ENCODE assay signal across 12 cellular contexts in genomic region chr17:47276444-47276843, GRCh38. TPM values are rescaled to one million over a fixed set of nuclear protein-coding genes. Genes with fewer than 3 reads are reported as not detected.
A peak's percentile ranks its signal among the peaks of the same experiment; 100 is the strongest.
DNase-seq lines count a peak whose midpoint lies in the region; ATAC-seq and TF ChIP-seq lines count a peak whose summit lies in the region.
"Had no signal": no experiment of that assay in that cellular context is flagged by ENCODE, and none has a peak within 500 bp of the region (broad histone marks: within the 10 kb centered on the region; RNA-seq: fewer than 3 reads in every experiment).

No MANE protein-coding gene starts in this region.

- no peaks in the 10 kb centered on the region for H3K36me3 ChIP-seq in ACC112 (ENCODE audit: insufficient read depth, low read length)
- H3K36me3 ChIP-seq in hepatocyte (replicated peaks; ENCODE audit: insufficient read depth, low read depth) = no peaks in the 10 kb centered on the region
- H3K36me3 ChIP-seq in sigmoid colon = no peaks in the 10 kb centered on the region

- H2AFZ ChIP-seq in ACC112 (ENCODE audit: low read length, unreplicated experiment) (no peak overlapping the region), hepatocyte (no peak overlapping the region)

- TF ChIP-seq CTCF in hepatocyte (IDR thresholded peaks at IDR 0.05; ENCODE audit: poor library complexity) (no peak), sigmoid colon (IDR thresholded peaks at IDR 0.05) (no peak)

- no peak overlapping the region for H3K4me2 ChIP-seq in hepatocyte

- no peaks in the 10 kb centered on the region for H3K27me3 ChIP-seq in ACC112 (ENCODE audit: insufficient read depth, low read length)
- no peaks in the 10 kb centered on the region for H3K27me3 ChIP-seq in hepatocyte
- H3K27me3 ChIP-seq in sigmoid colon = no peaks in the 10 kb centered on the region

- H3K4me1 ChIP-seq in ACC112 (ENCODE audit: control insufficient read depth, insufficient read depth, low read length, unreplicated experiment) (peaks cover 66% of the 10 kb centered on the region), hepatocyte (ENCODE audit: insufficient read depth) (peaks cover 32% of the 10 kb centered on the region), sigmoid colon (peaks cover 0 to 80% (median 71%) of the 10 kb centered on the region in 4 donors)

- no peak overlapping the region for H3K4me3 ChIP-seq in ACC112 (ENCODE audit: low read depth, low read length)
- no peak overlapping the region for H3K4me3 ChIP-seq in hepatocyte
- H3K4me3 ChIP-seq in sigmoid colon = no peak overlapping the region

- no peak for TF ChIP-seq EP300 in sigmoid colon (IDR thresholded peaks at IDR 0.05)

- DNase-seq in NCI-H526 treated with DMSO at 0.1 percent for 48 hours (lab: John Stamatoyannopoulos, UW) = peak; percentile 56
- DNase-seq in hepatocyte (ENCODE audit: low spot score) = no peak
- DNase-seq in sigmoid colon = no peak
- no peak for DNase-seq in amniotic stem cell (lab: John Stamatoyannopoulos, UW)
- no peak for DNase-seq in posterior cingulate gyrus
- DNase-seq: AML-193; central memory CD4-positive, alpha-beta T cell; OCI-M1 had no signal

- H3K9me2 ChIP-seq in hepatocyte (replicated peaks; ENCODE audit: insufficient read depth) = no peaks in the 10 kb centered on the region

- WGBS in hepatocyte (ENCODE audit: low lambda C conversion rate, missing lambda C conversion rate) = 96% methylated on average over 3 of the region's 3 CpGs
- 56 to 77% methylated on average over 3 of the region's 3 CpGs for WGBS in sigmoid colon, 2 donors

- ATAC-seq in GM21528 (IDR thresholded peaks at IDR 0.05; ENCODE audit: low FRiP score, unreplicated experiment) (no peak), HG03108 (IDR thresholded peaks at IDR 0.05; ENCODE audit: unreplicated experiment) (no peak)

- intact Hi-C loops in sigmoid colon (cut with DNase I) (no loop called here), posterior cingulate gyrus (cut with DNase I) (no loop called here)

- H3K9me3 ChIP-seq in hepatocyte (ENCODE audit: low read depth) (no peaks in the 10 kb centered on the region), sigmoid colon (no peaks in the 10 kb centered on the region)

- no peak for TF ChIP-seq POLR2A in sigmoid colon (IDR thresholded peaks at IDR 0.05)

- no peaks in the 10 kb centered on the region for H4K20me1 ChIP-seq in hepatocyte (ENCODE audit: insufficient read depth, poor library complexity, severe bottlenecking)

- no peaks in the 10 kb centered on the region for H3K79me2 ChIP-seq in ACC112 (ENCODE audit: control insufficient read depth, insufficient read depth, low read length, unreplicated experiment)
- H3K79me2 ChIP-seq in hepatocyte = no peaks in the 10 kb centered on the region

- H3K27ac ChIP-seq in ACC112 (ENCODE audit: low read depth, low read length) (peak overlapping the region; percentile 99; the same call in 1 of the 2 replicates), hepatocyte (peak overlapping the region; percentile 88), sigmoid colon (peak overlapping the region; percentile 86 to 92 (median 88))

RNA-seq across cellular contexts. Expression of gene ITGB3, which starts 22.8 kb away (rescaled TPM):
- total RNA-seq in hepatocyte (1.4 TPM in 2 replicates), sigmoid colon (10 to 100 TPM; 28.5 to 62.7 (median 40.1) TPM)
- polyA plus RNA-seq in hepatocyte (0.66 and 0.95 TPM in 2 replicates), sigmoid colon (1 to 10 TPM in 2 of 3 donors, under 1 TPM in 1; 0.69 to 3.4 (median 1.8) TPM)
- total RNA-seq: G401 had no signal

RNA-seq across cellular contexts. Expression of gene EFCAB13, which starts 47.3 kb away (rescaled TPM):
- total RNA-seq in hepatocyte (3.1 and 7.9 TPM in 2 replicates), sigmoid colon (10 to 100 TPM in 3 of 4 donors, 1 to 10 TPM in 1; 8.7 to 16.3 (median 15.4) TPM)
- polyA plus RNA-seq in hepatocyte (1.9 and 2.1 TPM in 2 replicates), sigmoid colon (1 to 10 TPM in 2 of 3 donors, under 1 TPM in 1; 0.46 to 3.6 (median 1.7) TPM)
- total RNA-seq: G401 had no signal

Comparison
In these comparisons a context has a peak if more than half of its experiments do, and no peak if none do; other contexts are left out.
1. RNA of gene ITGB3, which starts 22.8 kb away (total RNA-seq): 28.5 to 62.7 TPM in sigmoid colon; 1.4 TPM in hepatocyte; every median in the first group is over 10 times any median in the second.
2. Peak in every context shown above with its lines, with median percentiles within 50 percentile points of each other: H3K27ac ChIP-seq.